Comparison of ENCODE assay signal across 10 cellular contexts in the genomic region with DNA sequence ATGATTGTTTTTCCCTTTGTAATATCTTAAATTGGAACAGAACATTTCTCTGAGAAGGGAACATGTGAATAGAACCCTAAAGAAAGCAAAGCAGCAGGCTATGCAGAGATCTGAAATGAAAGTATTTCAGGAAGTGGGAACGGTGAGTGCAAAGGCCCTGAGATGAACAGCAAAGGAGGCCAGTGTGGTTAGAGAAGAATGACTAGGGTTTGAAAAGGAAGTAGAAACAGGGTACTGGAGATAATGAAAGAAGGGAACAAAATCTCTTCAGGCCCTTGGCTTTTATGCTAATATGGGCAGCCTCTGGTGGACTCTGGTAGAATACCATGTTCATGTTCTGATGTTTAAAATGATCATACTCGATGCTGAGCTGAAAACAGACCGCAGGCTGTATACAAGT. TPM values are rescaled to one million over a fixed set of nuclear protein-coding genes. Genes with fewer than 3 reads are reported as not detected.
DNase-seq lines count a peak whose midpoint lies in the region; ATAC-seq and TF ChIP-seq lines count a peak whose summit lies in the region.
"Had no signal": no experiment of that assay in that cellular context is flagged by ENCODE, and none has a peak within 500 bp of the region (broad histone marks: within the 10 kb centered on the region; RNA-seq: fewer than 3 reads in every experiment).

No MANE protein-coding gene starts in this region.

- H3K4me3 ChIP-seq in CD8-positive, alpha-beta T cell (ENCODE audit: low read depth, low read length): no peak overlapping the region
- H3K4me3 ChIP-seq in esophagus squamous epithelium (no peak overlapping the region), WERI-Rb-1 (ENCODE audit: low read depth, low read length) (no peak overlapping the region)
- H3K4me3 ChIP-seq: upper lobe of left lung had no signal

- H3K27ac Mint-ChIP-seq in activated CD8-positive, alpha-beta T cell treated with anti-CD3 and anti-CD28 coated beads for 36 hours: no peak overlapping the region
- no peak overlapping the region for H3K27ac Mint-ChIP-seq in CD8-positive, alpha-beta T cell

- H3K4me1 ChIP-seq in CD8-positive, alpha-beta T cell (ENCODE audit: insufficient read depth, low read length): no peaks in the 10 kb centered on the region
- H3K4me1 ChIP-seq in esophagus squamous epithelium: peaks cover 2 to 29% (median 2%) of the 10 kb centered on the region in 3 donors

- WGBS in esophagus squamous epithelium, 2 donors: 82 to 83% methylated on average over 3 of the region's 3 CpGs

- TF ChIP-seq CTCF in GM12872 (IDR thresholded peaks at IDR 0.05; ENCODE audit: insufficient read depth, low read depth, low read length) (peak; percentile 22; the same call in 1 of the 3 replicates), esophagus squamous epithelium (IDR thresholded peaks at IDR 0.05) (no peak), WERI-Rb-1 (IDR thresholded peaks at IDR 0.05; ENCODE audit: low read depth, low read length) (no peak)
- TF ChIP-seq CTCF in activated CD8-positive, alpha-beta T cell treated with anti-CD3 and anti-CD28 coated beads for 36 hours (IDR thresholded peaks at IDR 0.05): no peak
- TF ChIP-seq CTCF in CD8-positive, alpha-beta T cell (IDR thresholded peaks at IDR 0.05): no peak

- no peaks in the 10 kb centered on the region for H3K36me3 Mint-ChIP-seq in activated CD8-positive, alpha-beta T cell treated with anti-CD3 and anti-CD28 coated beads for 36 hours (ENCODE audit: low read depth)
- no peaks in the 10 kb centered on the region for H3K36me3 Mint-ChIP-seq in CD8-positive, alpha-beta T cell

- H3K27me3 Mint-ChIP-seq in activated CD8-positive, alpha-beta T cell treated with anti-CD3 and anti-CD28 coated beads for 36 hours: no peaks in the 10 kb centered on the region
- no peaks in the 10 kb centered on the region for H3K27me3 Mint-ChIP-seq in CD8-positive, alpha-beta T cell (ENCODE audit: low read depth)

- CTCF ChIA-PET in activated CD8-positive, alpha-beta T cell treated with anti-CD3 and anti-CD28 coated beads for 36 hours (lab: Charles Lee): interaction anchor here (0.7 kb wide), 1 partner anchor 1577 kb away, joined by 3 read pairs; no protein-coding TSS in a partner anchor
- CTCF ChIA-PET in CD8-positive, alpha-beta T cell (lab: Charles Lee): no interaction called here

- no peaks in the 10 kb centered on the region for H3K36me3 ChIP-seq in CD8-positive, alpha-beta T cell (ENCODE audit: insufficient read depth, low read length)
- no peaks in the 10 kb centered on the region for H3K36me3 ChIP-seq in esophagus squamous epithelium
- H3K36me3 ChIP-seq in WERI-Rb-1: no peaks in the 10 kb centered on the region
- H3K36me3 ChIP-seq: upper lobe of left lung had no signal

- peaks cover 10% of the 10 kb centered on the region for H3K4me1 Mint-ChIP-seq in activated CD8-positive, alpha-beta T cell treated with anti-CD3 and anti-CD28 coated beads for 36 hours (ENCODE audit: low read depth)
- H3K4me1 Mint-ChIP-seq in CD8-positive, alpha-beta T cell (ENCODE audit: low read depth): peaks cover 9% of the 10 kb centered on the region

- H3K9me3 ChIP-seq in CD8-positive, alpha-beta T cell (ENCODE audit: low read length): no peaks in the 10 kb centered on the region
- H3K9me3 ChIP-seq in esophagus squamous epithelium (no peaks in the 10 kb centered on the region), WERI-Rb-1 (ENCODE audit: severe bottlenecking) (no peaks in the 10 kb centered on the region)
- H3K9me3 ChIP-seq: upper lobe of left lung had no signal

- no peaks in the 10 kb centered on the region for H3K9me3 Mint-ChIP-seq in activated CD8-positive, alpha-beta T cell treated with anti-CD3 and anti-CD28 coated beads for 36 hours
- H3K9me3 Mint-ChIP-seq in CD8-positive, alpha-beta T cell: no peaks in the 10 kb centered on the region

- no peak overlapping the region for H3K27ac ChIP-seq in CD8-positive, alpha-beta T cell (ENCODE audit: low read depth, low read length)
- H3K27ac ChIP-seq in esophagus squamous epithelium (no peak overlapping the region), WERI-Rb-1 (no peak overlapping the region)
- H3K27ac ChIP-seq: upper lobe of left lung had no signal

- ATAC-seq in GM19452 (IDR thresholded peaks at IDR 0.05; ENCODE audit: unreplicated experiment) (peak; percentile 90), HG03108 (IDR thresholded peaks at IDR 0.05; ENCODE audit: unreplicated experiment) (peak; percentile 84)
- peak; percentile 65 for ATAC-seq in activated CD8-positive, alpha-beta T cell treated with anti-CD3 and anti-CD28 coated beads for 36 hours
- ATAC-seq in CD8-positive, alpha-beta T cell: no peak

- intact Hi-C loops in activated CD8-positive, alpha-beta T cell treated with anti-CD3 and anti-CD28 coated beads for 36 hours (cut with micrococcal nuclease): no loop called here
- intact Hi-C loops in CD8-positive, alpha-beta T cell (cut with DNase I, micrococcal nuclease): no loop called here
- intact Hi-C loops in esophagus squamous epithelium (cut with DNase I): no loop called here

- POLR2A ChIA-PET in activated CD8-positive, alpha-beta T cell treated with anti-CD3 and anti-CD28 coated beads for 36 hours (lab: Charles Lee): no interaction called here
- POLR2A ChIA-PET in CD8-positive, alpha-beta T cell (lab: Charles Lee): interaction anchor here (0.5 to 1.6 kb wide), 2 partner anchors 8 to 13 kb away, joined by 3 to 4 read pairs; no protein-coding TSS in a partner anchor

- no peaks in the 10 kb centered on the region for H3K27me3 ChIP-seq in CD8-positive, alpha-beta T cell (ENCODE audit: insufficient read depth, low read length)
- H3K27me3 ChIP-seq in esophagus squamous epithelium (no peaks in the 10 kb centered on the region), WERI-Rb-1 (ENCODE audit: insufficient read depth, low read depth, severe bottlenecking) (no peaks in the 10 kb centered on the region)
- H3K27me3 ChIP-seq: upper lobe of left lung had no signal

- peak; percentile 28 for DNase-seq in activated CD8-positive, alpha-beta T cell treated with anti-CD3 and anti-CD28 coated beads for 36 hours
- DNase-seq in CD8-positive, alpha-beta T cell: no peak
- DNase-seq in occipital lobe (lab: John Stamatoyannopoulos, UW): no peak
- no peak for DNase-seq in esophagus squamous epithelium (lab: John Stamatoyannopoulos, UW)
- DNase-seq in WERI-Rb-1: no peak
- DNase-seq: NCI-H446 treated with DMSO at 0.1 percent for 48 hours, upper lobe of left lung had no signal

- no peak for TF ChIP-seq POLR2A in esophagus squamous epithelium (IDR thresholded peaks at IDR 0.05)

- no peak overlapping the region for H3K4me3 Mint-ChIP-seq in activated CD8-positive, alpha-beta T cell treated with anti-CD3 and anti-CD28 coated beads for 36 hours
- H3K4me3 Mint-ChIP-seq in CD8-positive, alpha-beta T cell: no peak overlapping the region

RNA-seq across cellular contexts. Expression of a gene that starts 22.2 kb away (rescaled TPM):
- 10 to 100 TPM; 18.8 to 19.8 TPM for total RNA-seq in activated CD8-positive, alpha-beta T cell treated with anti-CD3 and anti-CD28 coated beads for 36 hours
- total RNA-seq in CD8-positive, alpha-beta T cell: 10 to 100 TPM; 23.3 to 28.9 TPM
- total RNA-seq in occipital lobe (338 TPM), esophagus squamous epithelium (10 to 100 TPM; 15.3 to 59.1 (median 37.1) TPM)
